ENCODE assay signal across 15 cellular contexts in the genomic region with DNA sequence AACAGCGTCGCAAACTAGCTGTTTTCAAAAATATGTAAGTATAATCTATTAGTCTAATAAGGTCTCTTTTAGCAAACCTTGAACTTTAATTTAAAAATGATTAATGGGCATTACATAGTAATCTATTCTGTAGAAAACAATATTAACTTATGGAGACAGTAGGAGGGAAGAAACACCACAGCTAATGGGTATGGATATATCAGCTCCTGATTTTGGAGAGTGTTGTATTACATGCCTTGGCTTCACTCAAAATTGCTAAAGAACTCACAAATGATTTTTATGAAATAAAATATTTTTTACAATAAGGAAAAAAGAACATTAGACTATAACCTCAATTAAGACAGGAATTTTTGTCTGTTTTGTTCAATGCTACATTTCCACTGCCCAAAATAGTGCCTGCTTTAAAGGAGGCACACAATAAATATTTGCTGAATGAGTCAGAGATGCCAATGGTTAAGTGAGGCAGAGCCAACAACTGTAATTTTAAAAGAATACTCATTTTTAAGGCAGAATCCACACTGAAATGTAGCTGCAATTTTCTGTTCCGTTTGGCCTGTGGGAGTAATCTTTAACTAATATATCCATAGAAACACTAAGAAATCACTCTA. TPM values are rescaled to one million over a fixed set of nuclear protein-coding genes. Genes with fewer than 3 reads are reported as not detected.
DNase-seq lines count a peak whose midpoint lies in the region; ATAC-seq and TF ChIP-seq lines count a peak whose summit lies in the region.
"Had no signal": no experiment of that assay in that cellular context is flagged by ENCODE, and none has a peak within 500 bp of the region (broad histone marks: within the 10 kb centered on the region; RNA-seq: fewer than 3 reads in every experiment).

No MANE protein-coding gene starts in this region.

- H3K4me3 ChIP-seq in Panc1 (ENCODE audit: low read depth in 2 of 2, low read length in 2 of 2): no peak overlapping the region
- no peak overlapping the region for H3K4me3 ChIP-seq in epithelial cell of esophagus (ENCODE audit: low read length)
- peak overlapping the region in 1 of 2 donors; percentile 4 for H3K4me3 ChIP-seq in ascending aorta
- H3K4me3 ChIP-seq: GM12878, lung had no signal

- H3K36me3 Mint-ChIP-seq in activated CD4-positive, alpha-beta memory T cell treated with anti-CD3 and anti-CD28 coated beads, Interleukin-2, amount 10 ng/mL, durations not matched to agents 7 days and 5 days (ENCODE audit: low read depth): peaks cover 55% of the 10 kb centered on the region

- H3K4me3 Mint-ChIP-seq in activated CD4-positive, alpha-beta memory T cell treated with anti-CD3 and anti-CD28 coated beads, Interleukin-2, amount 10 ng/mL, durations not matched to agents 7 days and 5 days: no peak overlapping the region

- no peaks in the 10 kb centered on the region for H3K27me3 ChIP-seq in Panc1 (ENCODE audit: control insufficient read depth, insufficient read depth, low read length)
- no peaks in the 10 kb centered on the region for H3K27me3 ChIP-seq in ascending aorta

- POLR2A ChIA-PET in Panc1 (lab: Charles Lee): interaction anchor here (0.8 kb wide), 1 partner anchor 120 kb away, joined by 4 read pairs; no protein-coding TSS in a partner anchor
- POLR2A ChIA-PET in activated CD4-positive, alpha-beta memory T cell treated with anti-CD3 and anti-CD28 coated beads, Interleukin-2, amount 10 ng/mL, durations not matched to agents 7 days and 5 days (lab: Charles Lee): no interaction called here

- peak; percentile 86 for ATAC-seq in Panc1
- ATAC-seq: GM12878 had no signal

- H3K36me3 ChIP-seq in Panc1 (ENCODE audit: control insufficient read depth, insufficient read depth, low read length) (peaks cover 9% of the 10 kb centered on the region; the same call in 1 of the 2 replicates), ascending aorta (peaks cover 3% of the 10 kb centered on the region in 2 donors)

- H3K27me3 Mint-ChIP-seq in activated CD4-positive, alpha-beta memory T cell treated with anti-CD3 and anti-CD28 coated beads, Interleukin-2, amount 10 ng/mL, durations not matched to agents 7 days and 5 days: no peaks in the 10 kb centered on the region

- DNase-seq in EL: peak; percentile 75
- peak; percentile 50 for DNase-seq in Panc1 (ENCODE audit: low read depth, low spot score)
- DNase-seq in epithelial cell of esophagus (ENCODE audit: low read depth): peak; percentile 41
- DNase-seq in myocyte (ENCODE audit: low read depth): peak; percentile 70
- DNase-seq in posterior cingulate gyrus: no peak
- DNase-seq in activated CD4-positive, alpha-beta T cell treated with anti-CD3 and anti-CD28 coated beads, Interleukin-2, amount 50 U/mL, for 48 hours: no peak
- DNase-seq in ascending aorta (ENCODE audit: low spot score in 2 of 2): no peak
- DNase-seq in activated CD4-positive, alpha-beta memory T cell treated with anti-CD3 and anti-CD28 coated beads, Interleukin-2, amount 10 ng/mL, durations not matched to agents 7 days and 5 days: no peak
- DNase-seq: activated effector memory CD4-positive, alpha-beta T cell treated with Interleukin-2 at 50 U/mL for 16 hours; Caco-2; head of caudate nucleus; Right ventricle myocardium superior; stimulated activated naive CD4-positive, alpha-beta T cell treated with Interleukin-2 at 50 U/mL for 16 hours had no signal

- H3K4me1 ChIP-seq in Panc1 (ENCODE audit: control insufficient read depth, insufficient read depth, low read length): peaks cover 23% of the 10 kb centered on the region
- peaks cover 0 to 19% of the 10 kb centered on the region in 2 donors for H3K4me1 ChIP-seq in ascending aorta

- no TSS peak for BruUV-seq in Panc1 (replicated peaks; lab: Mats Ljungman, UMichigan)

- peaks cover 33% of the 10 kb centered on the region for H3K4me1 Mint-ChIP-seq in activated CD4-positive, alpha-beta memory T cell treated with anti-CD3 and anti-CD28 coated beads, Interleukin-2, amount 10 ng/mL, durations not matched to agents 7 days and 5 days

- no peak for TF ChIP-seq CTCF in Panc1 (IDR thresholded peaks at IDR 0.05)
- no peak for TF ChIP-seq CTCF in epithelial cell of esophagus (IDR thresholded peaks at IDR 0.05; ENCODE audit: insufficient read depth, low read depth, low read length, missing control alignments)
- no peak for TF ChIP-seq CTCF in ascending aorta (IDR thresholded peaks at IDR 0.05)

- intact Hi-C loops in Panc1 (cut with micrococcal nuclease; ENCODE audit: unreplicated experiment): loop anchor here (10.0 kb wide), 2 partner anchors 215 to 885 kb away; no protein-coding TSS in a partner anchor
- intact Hi-C loops in posterior cingulate gyrus (cut with DNase I): loop anchor here (10.0 kb wide), 1 partner anchor 885 kb away; no protein-coding TSS in a partner anchor
- intact Hi-C loops in ascending aorta (cut with DNase I): no loop called here

- no peaks in the 10 kb centered on the region for H3K9me3 Mint-ChIP-seq in activated CD4-positive, alpha-beta memory T cell treated with anti-CD3 and anti-CD28 coated beads, Interleukin-2, amount 10 ng/mL, durations not matched to agents 7 days and 5 days

- CTCF ChIA-PET in Panc1 (lab: Charles Lee): interaction anchor here (0.6 kb wide), 1 partner anchor 82 kb away, joined by 3 read pairs; no protein-coding TSS in a partner anchor
- CTCF ChIA-PET in activated CD4-positive, alpha-beta memory T cell treated with anti-CD3 and anti-CD28 coated beads, Interleukin-2, amount 10 ng/mL, durations not matched to agents 7 days and 5 days (lab: Charles Lee): interaction anchor here (1.2 to 1.3 kb wide), 2 partner anchors 25 to 86 kb away, joined by 3 read pairs; no protein-coding TSS in a partner anchor

- peak overlapping the region; percentile 62; the same call in 1 of the 2 replicates for H3K27ac ChIP-seq in Panc1 (ENCODE audit: low read length)
- H3K27ac ChIP-seq in ascending aorta: peak overlapping the region in 1 of 2 donors; percentile 3

- H3K9me3 ChIP-seq in Panc1 (ENCODE audit: control insufficient read depth, insufficient read depth, low read depth, low read length) (no peaks in the 10 kb centered on the region), ascending aorta (no peaks in the 10 kb centered on the region)
- H3K9me3 ChIP-seq: Caco-2 had no signal

- in situ Hi-C loops in Panc1 (cut with HindIII; ENCODE audit: low pct_unique_long_range_greater_than_20kb, low sequenced_read_pairs): no loop called here

- H3K27ac Mint-ChIP-seq in activated CD4-positive, alpha-beta memory T cell treated with anti-CD3 and anti-CD28 coated beads, Interleukin-2, amount 10 ng/mL, durations not matched to agents 7 days and 5 days: no peak overlapping the region

RNA-seq across cellular contexts. Expression of a gene that starts 15.7 kb away (rescaled TPM):
- total RNA-seq in Panc1 (2021; ENCODE audit: unreplicated experiment): 51.4 TPM
- polyA plus RNA-seq in Panc1 (2012; ENCODE audit: insufficient read length): 26.9 TPM
- 34.4 and 38.5 TPM in 2 replicates for total RNA-seq in myocyte
- polyA plus RNA-seq in myocyte (2012): 16.9 TPM
- total RNA-seq in ascending aorta: 15.1 TPM
- total RNA-seq in activated CD4-positive, alpha-beta memory T cell treated with anti-CD3 and anti-CD28 coated beads, Interleukin-2, amount 10 ng/mL, durations not matched to agents 7 days and 5 days: 10 to 100 TPM; 35.4 to 35.6 TPM

RNA-seq across cellular contexts. Expression of a gene that starts 50.6 kb away (rescaled TPM):
- total RNA-seq in Panc1 (2021; ENCODE audit: unreplicated experiment): 32.3 TPM
- polyA plus RNA-seq in Panc1 (2012; ENCODE audit: insufficient read length): 8.2 TPM
- total RNA-seq in myocyte: 2.2 and 5.5 TPM in 2 replicates
- polyA plus RNA-seq in myocyte (2012): 0.64 TPM
- total RNA-seq in ascending aorta: 6.5 TPM
- 10 to 100 TPM; 59.2 TPM for total RNA-seq in activated CD4-positive, alpha-beta memory T cell treated with anti-CD3 and anti-CD28 coated beads, Interleukin-2, amount 10 ng/mL, durations not matched to agents 7 days and 5 days

Comparison
In these comparisons a context has a peak if more than half of its experiments do, and no peak if none do; other contexts are left out.
1. DNase-seq: peak in EL (single experiment), Panc1 (single experiment), epithelial cell of esophagus (single experiment) and myocyte (single experiment); none in posterior cingulate gyrus (0 of 10), activated CD4-positive, alpha-beta T cell treated with anti-CD3 and anti-CD28 coated beads, Interleukin-2, amount 50 U/mL, for 48 hours (0 of 2), ascending aorta (0 of 2) and activated CD4-positive, alpha-beta memory T cell treated with anti-CD3 and anti-CD28 coated beads, Interleukin-2, amount 10 ng/mL, durations not matched to agents 7 days and 5 days (single experiment).